1 cellular context compared by ENCODE assay signal in the genomic region with DNA sequence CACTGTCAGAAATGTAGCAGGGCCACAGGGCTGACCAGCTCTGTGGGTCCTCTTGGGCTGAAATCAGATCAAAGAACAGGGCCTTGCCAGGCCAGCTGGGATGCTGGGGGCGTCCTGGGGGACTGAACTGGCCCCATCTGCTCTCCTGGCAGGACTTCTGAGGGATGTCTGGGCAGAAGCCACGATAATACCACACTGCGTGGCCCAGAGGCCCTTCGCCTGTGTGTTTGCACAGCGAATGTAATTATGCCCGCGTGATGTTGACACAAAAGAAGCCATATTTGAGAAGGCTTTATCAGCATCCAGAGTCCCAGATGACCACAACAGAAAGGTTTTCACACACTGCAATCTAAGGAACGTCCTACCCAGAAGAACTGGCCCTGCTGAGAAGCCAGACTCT.
TF ChIP-seq lines count a peak whose summit lies in the region.

No MANE protein-coding gene starts in this region.

TF ChIP-seq in WTC11, 78 proteins besides CTCF, POLR2A, EP300 and RAD21:
- TF ChIP-seq, protein P1, sequence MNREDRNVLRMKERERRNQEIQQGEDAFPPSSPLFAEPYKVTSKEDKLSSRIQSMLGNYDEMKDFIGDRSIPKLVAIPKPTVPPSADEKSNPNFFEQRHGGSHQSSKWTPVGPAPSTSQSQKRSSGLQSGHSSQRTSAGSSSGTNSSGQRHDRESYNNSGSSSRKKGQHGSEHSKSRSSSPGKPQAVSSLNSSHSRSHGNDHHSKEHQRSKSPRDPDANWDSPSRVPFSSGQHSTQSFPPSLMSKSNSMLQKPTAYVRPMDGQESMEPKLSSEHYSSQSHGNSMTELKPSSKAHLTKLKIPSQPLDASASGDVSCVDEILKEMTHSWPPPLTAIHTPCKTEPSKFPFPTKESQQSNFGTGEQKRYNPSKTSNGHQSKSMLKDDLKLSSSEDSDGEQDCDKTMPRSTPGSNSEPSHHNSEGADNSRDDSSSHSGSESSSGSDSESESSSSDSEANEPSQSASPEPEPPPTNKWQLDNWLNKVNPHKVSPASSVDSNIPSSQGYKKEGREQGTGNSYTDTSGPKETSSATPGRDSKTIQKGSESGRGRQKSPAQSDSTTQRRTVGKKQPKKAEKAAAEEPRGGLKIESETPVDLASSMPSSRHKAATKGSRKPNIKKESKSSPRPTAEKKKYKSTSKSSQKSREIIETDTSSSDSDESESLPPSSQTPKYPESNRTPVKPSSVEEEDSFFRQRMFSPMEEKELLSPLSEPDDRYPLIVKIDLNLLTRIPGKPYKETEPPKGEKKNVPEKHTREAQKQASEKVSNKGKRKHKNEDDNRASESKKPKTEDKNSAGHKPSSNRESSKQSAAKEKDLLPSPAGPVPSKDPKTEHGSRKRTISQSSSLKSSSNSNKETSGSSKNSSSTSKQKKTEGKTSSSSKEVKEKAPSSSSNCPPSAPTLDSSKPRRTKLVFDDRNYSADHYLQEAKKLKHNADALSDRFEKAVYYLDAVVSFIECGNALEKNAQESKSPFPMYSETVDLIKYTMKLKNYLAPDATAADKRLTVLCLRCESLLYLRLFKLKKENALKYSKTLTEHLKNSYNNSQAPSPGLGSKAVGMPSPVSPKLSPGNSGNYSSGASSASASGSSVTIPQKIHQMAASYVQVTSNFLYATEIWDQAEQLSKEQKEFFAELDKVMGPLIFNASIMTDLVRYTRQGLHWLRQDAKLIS (CRISPR knock-in tag; IDR thresholded peaks at IDR 0.05; ENCODE audit: borderline replicate concordance): no peak
- TF ChIP-seq NFATC4 (CRISPR knock-in tag; IDR thresholded peaks at IDR 0.05): no peak
- no peak for TF ChIP-seq KAT7 (CRISPR knock-in tag; IDR thresholded peaks at IDR 0.05; ENCODE audit: borderline replicate concordance)
- TF ChIP-seq, protein P2, sequence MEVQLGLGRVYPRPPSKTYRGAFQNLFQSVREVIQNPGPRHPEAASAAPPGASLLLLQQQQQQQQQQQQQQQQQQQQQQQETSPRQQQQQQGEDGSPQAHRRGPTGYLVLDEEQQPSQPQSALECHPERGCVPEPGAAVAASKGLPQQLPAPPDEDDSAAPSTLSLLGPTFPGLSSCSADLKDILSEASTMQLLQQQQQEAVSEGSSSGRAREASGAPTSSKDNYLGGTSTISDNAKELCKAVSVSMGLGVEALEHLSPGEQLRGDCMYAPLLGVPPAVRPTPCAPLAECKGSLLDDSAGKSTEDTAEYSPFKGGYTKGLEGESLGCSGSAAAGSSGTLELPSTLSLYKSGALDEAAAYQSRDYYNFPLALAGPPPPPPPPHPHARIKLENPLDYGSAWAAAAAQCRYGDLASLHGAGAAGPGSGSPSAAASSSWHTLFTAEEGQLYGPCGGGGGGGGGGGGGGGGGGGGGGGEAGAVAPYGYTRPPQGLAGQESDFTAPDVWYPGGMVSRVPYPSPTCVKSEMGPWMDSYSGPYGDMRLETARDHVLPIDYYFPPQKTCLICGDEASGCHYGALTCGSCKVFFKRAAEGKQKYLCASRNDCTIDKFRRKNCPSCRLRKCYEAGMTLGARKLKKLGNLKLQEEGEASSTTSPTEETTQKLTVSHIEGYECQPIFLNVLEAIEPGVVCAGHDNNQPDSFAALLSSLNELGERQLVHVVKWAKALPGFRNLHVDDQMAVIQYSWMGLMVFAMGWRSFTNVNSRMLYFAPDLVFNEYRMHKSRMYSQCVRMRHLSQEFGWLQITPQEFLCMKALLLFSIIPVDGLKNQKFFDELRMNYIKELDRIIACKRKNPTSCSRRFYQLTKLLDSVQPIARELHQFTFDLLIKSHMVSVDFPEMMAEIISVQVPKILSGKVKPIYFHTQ (CRISPR knock-in tag; IDR thresholded peaks at IDR 0.05): no peak
- TF ChIP-seq ZNF121 (CRISPR knock-in tag; IDR thresholded peaks at IDR 0.05): no peak
- TF ChIP-seq, protein P3, sequence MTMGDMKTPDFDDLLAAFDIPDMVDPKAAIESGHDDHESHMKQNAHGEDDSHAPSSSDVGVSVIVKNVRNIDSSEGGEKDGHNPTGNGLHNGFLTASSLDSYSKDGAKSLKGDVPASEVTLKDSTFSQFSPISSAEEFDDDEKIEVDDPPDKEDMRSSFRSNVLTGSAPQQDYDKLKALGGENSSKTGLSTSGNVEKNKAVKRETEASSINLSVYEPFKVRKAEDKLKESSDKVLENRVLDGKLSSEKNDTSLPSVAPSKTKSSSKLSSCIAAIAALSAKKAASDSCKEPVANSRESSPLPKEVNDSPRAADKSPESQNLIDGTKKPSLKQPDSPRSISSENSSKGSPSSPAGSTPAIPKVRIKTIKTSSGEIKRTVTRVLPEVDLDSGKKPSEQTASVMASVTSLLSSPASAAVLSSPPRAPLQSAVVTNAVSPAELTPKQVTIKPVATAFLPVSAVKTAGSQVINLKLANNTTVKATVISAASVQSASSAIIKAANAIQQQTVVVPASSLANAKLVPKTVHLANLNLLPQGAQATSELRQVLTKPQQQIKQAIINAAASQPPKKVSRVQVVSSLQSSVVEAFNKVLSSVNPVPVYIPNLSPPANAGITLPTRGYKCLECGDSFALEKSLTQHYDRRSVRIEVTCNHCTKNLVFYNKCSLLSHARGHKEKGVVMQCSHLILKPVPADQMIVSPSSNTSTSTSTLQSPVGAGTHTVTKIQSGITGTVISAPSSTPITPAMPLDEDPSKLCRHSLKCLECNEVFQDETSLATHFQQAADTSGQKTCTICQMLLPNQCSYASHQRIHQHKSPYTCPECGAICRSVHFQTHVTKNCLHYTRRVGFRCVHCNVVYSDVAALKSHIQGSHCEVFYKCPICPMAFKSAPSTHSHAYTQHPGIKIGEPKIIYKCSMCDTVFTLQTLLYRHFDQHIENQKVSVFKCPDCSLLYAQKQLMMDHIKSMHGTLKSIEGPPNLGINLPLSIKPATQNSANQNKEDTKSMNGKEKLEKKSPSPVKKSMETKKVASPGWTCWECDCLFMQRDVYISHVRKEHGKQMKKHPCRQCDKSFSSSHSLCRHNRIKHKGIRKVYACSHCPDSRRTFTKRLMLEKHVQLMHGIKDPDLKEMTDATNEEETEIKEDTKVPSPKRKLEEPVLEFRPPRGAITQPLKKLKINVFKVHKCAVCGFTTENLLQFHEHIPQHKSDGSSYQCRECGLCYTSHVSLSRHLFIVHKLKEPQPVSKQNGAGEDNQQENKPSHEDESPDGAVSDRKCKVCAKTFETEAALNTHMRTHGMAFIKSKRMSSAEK (CRISPR knock-in tag; IDR thresholded peaks at IDR 0.05; ENCODE audit: borderline replicate concordance): no peak
- TF ChIP-seq NR3C1 (CRISPR knock-in tag; conservative IDR thresholded peaks at IDR 0.05; ENCODE audit: low read depth): no peak
- no peak for TF ChIP-seq GRHL2 (CRISPR knock-in tag; IDR thresholded peaks at IDR 0.05; ENCODE audit: insufficient replicate concordance, severe bottlenecking)
- TF ChIP-seq ZNF219 (CRISPR knock-in tag; IDR thresholded peaks at IDR 0.05; ENCODE audit: borderline replicate concordance): no peak
- TF ChIP-seq, protein P4, sequence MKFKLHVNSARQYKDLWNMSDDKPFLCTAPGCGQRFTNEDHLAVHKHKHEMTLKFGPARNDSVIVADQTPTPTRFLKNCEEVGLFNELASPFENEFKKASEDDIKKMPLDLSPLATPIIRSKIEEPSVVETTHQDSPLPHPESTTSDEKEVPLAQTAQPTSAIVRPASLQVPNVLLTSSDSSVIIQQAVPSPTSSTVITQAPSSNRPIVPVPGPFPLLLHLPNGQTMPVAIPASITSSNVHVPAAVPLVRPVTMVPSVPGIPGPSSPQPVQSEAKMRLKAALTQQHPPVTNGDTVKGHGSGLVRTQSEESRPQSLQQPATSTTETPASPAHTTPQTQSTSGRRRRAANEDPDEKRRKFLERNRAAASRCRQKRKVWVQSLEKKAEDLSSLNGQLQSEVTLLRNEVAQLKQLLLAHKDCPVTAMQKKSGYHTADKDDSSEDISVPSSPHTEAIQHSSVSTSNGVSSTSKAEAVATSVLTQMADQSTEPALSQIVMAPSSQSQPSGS (CRISPR knock-in tag; IDR thresholded peaks at IDR 0.05; ENCODE audit: borderline replicate concordance, low read depth): no peak
- TF ChIP-seq, protein P5, sequence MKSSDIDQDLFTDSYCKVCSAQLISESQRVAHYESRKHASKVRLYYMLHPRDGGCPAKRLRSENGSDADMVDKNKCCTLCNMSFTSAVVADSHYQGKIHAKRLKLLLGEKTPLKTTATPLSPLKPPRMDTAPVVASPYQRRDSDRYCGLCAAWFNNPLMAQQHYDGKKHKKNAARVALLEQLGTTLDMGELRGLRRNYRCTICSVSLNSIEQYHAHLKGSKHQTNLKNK (CRISPR knock-in tag; IDR thresholded peaks at IDR 0.05): no peak
